In the genomic region with DNA sequence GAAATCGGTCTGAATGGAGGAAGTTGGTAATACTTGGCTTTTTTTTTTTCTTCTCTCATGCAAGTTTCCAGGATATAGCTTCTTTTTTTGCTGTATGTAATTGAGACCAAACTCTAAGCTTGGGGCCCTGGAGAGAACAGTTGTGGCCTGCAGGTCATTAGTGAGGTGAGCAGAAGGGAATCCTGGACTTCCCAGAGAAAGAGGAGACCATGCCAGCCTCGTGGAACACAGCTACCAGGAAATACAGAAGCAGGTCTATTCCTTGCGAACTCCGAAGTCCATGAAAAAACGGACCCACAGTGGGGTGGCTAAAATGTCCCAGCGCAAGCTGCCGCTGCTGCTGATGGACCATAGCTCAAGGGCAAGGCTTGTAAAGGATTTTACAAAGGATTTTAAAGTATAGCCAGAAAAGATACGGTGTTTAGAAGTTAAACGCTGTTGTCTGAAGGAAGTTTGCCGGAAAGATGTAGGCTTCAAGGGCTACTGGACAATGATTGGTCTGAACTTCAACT, we compare ENCODE assay signal across 11 cellular contexts.
A peak's percentile ranks its signal among the peaks of the same experiment; 100 is the strongest.
DNase-seq lines count a peak whose midpoint lies in the region; ATAC-seq and TF ChIP-seq lines count a peak whose summit lies in the region.
"Had no signal": no experiment of that assay in that cellular context is flagged by ENCODE, and none has a peak within 500 bp of the region (broad histone marks: within the 10 kb centered on the region; RNA-seq: fewer than 3 reads in every experiment).

No MANE protein-coding gene starts in this region.

- no peaks in the 10 kb centered on the region for H3K27me3 ChIP-seq in parathyroid adenoma (ENCODE audit: control insufficient read depth, insufficient read depth, low read length)
- H3K27me3 ChIP-seq: esophagus muscularis mucosa had no signal

- H3K79me2 ChIP-seq in parathyroid adenoma, result no peaks in the 10 kb centered on the region

- no peak overlapping the region for H3K9ac ChIP-seq in SK-N-MC (ENCODE audit: insufficient read length)
- H3K9ac ChIP-seq in parathyroid adenoma, result no peak overlapping the region

- no peak overlapping the region for H3K4me3 ChIP-seq in SK-N-MC
- H3K4me3 ChIP-seq in iPS-18c (ENCODE audit: insufficient read depth, low read depth, low read length), result peak overlapping the region; percentile 20
- H3K4me3 ChIP-seq in parathyroid adenoma (ENCODE audit: low read depth, low read length), result no peak overlapping the region
- H3K4me3 ChIP-seq: esophagus muscularis mucosa, lung had no signal

- no peaks in the 10 kb centered on the region for H3K4me1 ChIP-seq in parathyroid adenoma

- no peak for TF ChIP-seq CTCF in parathyroid adenoma (IDR thresholded peaks at IDR 0.05)

- H3K9me3 ChIP-seq in SK-N-MC (ENCODE audit: low read depth, low read length), result no peaks in the 10 kb centered on the region
- no peaks in the 10 kb centered on the region for H3K9me3 ChIP-seq in iPS-18c (ENCODE audit: control insufficient read depth, insufficient read depth, low read length)
- H3K9me3 ChIP-seq in parathyroid adenoma (ENCODE audit: control insufficient read depth, low read length), result no peaks in the 10 kb centered on the region
- H3K9me3 ChIP-seq: esophagus muscularis mucosa had no signal

- no peak overlapping the region for H3K4me2 ChIP-seq in parathyroid adenoma (ENCODE audit: low read length)

- no peak overlapping the region for H2AFZ ChIP-seq in parathyroid adenoma

- H3K36me3 ChIP-seq in SK-N-MC (ENCODE audit: insufficient read depth, low read length), result no peaks in the 10 kb centered on the region
- no peaks in the 10 kb centered on the region for H3K36me3 ChIP-seq in parathyroid adenoma (ENCODE audit: control insufficient read depth, insufficient read depth, low read length)
- H3K36me3 ChIP-seq: esophagus muscularis mucosa had no signal

- peak; percentile 21 for ATAC-seq in GM18511 (IDR thresholded peaks at IDR 0.05; ENCODE audit: unreplicated experiment)
- ATAC-seq in GM19452 (IDR thresholded peaks at IDR 0.05; ENCODE audit: unreplicated experiment), result no peak
- ATAC-seq in GM21737 (IDR thresholded peaks at IDR 0.05; ENCODE audit: unreplicated experiment), result no peak

- DNase-seq in SK-N-MC (ENCODE audit: low read depth, low spot score) (no peak), NCI-H1105 treated with DMSO at 0.1 percent for 48 hours (lab: John Stamatoyannopoulos, UW) (no peak), NK-92 (lab: John Stamatoyannopoulos, UW; ENCODE audit: unreplicated experiment) (no peak)
- DNase-seq: NCI-H510A had no signal

- H3K27ac ChIP-seq in SK-N-MC, result peak overlapping the region; percentile 55; the same call in 1 of the 2 replicates
- H3K27ac ChIP-seq in parathyroid adenoma, result peak overlapping the region; percentile 24
- H3K27ac ChIP-seq: esophagus muscularis mucosa had no signal
